40 cellular contexts compared by ENCODE assay signal in the genomic region with DNA sequence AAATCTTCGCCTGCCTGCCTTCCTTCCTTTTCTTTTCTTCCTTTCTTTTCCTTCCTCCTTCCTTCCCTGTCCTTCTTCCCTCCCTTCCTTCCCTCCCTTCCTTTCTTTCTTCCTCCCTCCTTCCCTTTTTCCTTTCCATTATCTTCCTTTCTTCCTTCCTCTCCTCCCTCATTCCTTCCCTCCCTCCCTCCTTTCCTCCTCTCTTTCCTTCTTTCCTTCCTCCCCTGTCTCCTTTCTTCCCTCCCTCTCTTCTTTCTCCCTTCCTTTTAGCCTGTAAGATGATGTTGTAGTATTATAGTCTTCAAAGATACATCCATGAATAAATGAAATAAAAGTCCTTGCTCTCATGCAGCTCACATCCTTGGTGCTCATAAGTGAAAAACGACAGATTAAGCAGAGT.
"Had no signal": no experiment of that assay in that cellular context is flagged by ENCODE, and none has a peak within 500 bp of the region (broad histone marks: within the 10 kb centered on the region; RNA-seq: fewer than 3 reads in every experiment).

No MANE protein-coding gene starts in this region.

- DNase-seq: activated effector memory CD4-positive, alpha-beta T cell treated with anti-CD3 and anti-CD28 coated beads, Interleukin-2, amount 50 U/mL, for 16 hours; activated effector memory CD4-positive, alpha-beta T cell treated with Interleukin-2 at 50 U/mL for 16 hours; activated gamma-delta T cell; activated gamma-delta T cell treated with Interleukin-2 at 50 U/mL for 16 hours; activated naive CD4-positive, alpha-beta T cell; activated naive CD4-positive, alpha-beta T cell treated with anti-CD3 and anti-CD28 coated beads for 36 hours; activated naive CD4-positive, alpha-beta T cell treated with anti-CD3 and anti-CD28 coated beads, Interleukin-2, amount 10 ng/mL, durations not matched to agents 7 days and 5 days; activated naive CD4-positive, alpha-beta T cell treated with anti-CD3 and anti-CD28 coated beads, Interleukin-2, amount 50 U/mL, for 16 hours; activated naive CD4-positive, alpha-beta T cell treated with Interleukin-2 at 50 U/mL for 16 hours; activated naive CD8-positive, alpha-beta T cell treated with anti-CD3 and anti-CD28 coated beads for 36 hours; activated naive CD8-positive, alpha-beta T cell treated with anti-CD3 and anti-CD28 coated beads, Interleukin-2, amount 10 ng/mL, durations not matched to agents 7 days and 5 days; activated naive CD8-positive, alpha-beta T cell treated with anti-CD3 and anti-CD28 coated beads, Interleukin-2, amount 50 U/mL, for 24 hours; activated T-cell treated with anti-CD3 and anti-CD28 coated beads, Interleukin-2, amount 50 U/mL, for 1 hour; activated T-cell treated with anti-CD3 and anti-CD28 coated beads, Interleukin-2, amount 50 U/mL, for 24 hours; activated T-cell treated with anti-CD3 and anti-CD28 coated beads, Interleukin-2, amount 50 U/mL, for 4 hours; activated T-cell treated with anti-CD3 and anti-CD28 coated beads, Interleukin-2, amount 50 U/mL, for 48 hours; activated T-cell treated with anti-CD3 and anti-CD28 coated beads, Interleukin-2, amount 50 U/mL, for 72 hours; adrenal gland; amniotic stem cell; amygdala; anterior cingulate cortex; aorta; body of pancreas; brain microvascular endothelial cell; caudate nucleus; central memory CD4-positive, alpha-beta T cell; cerebellar nuclear complex had no signal

- H3K4me3 Mint-ChIP-seq: activated naive CD4-positive, alpha-beta T cell treated with anti-CD3 and anti-CD28 coated beads for 36 hours; activated naive CD4-positive, alpha-beta T cell treated with anti-CD3 and anti-CD28 coated beads, Interleukin-2, amount 10 ng/mL, durations not matched to agents 7 days and 5 days; activated naive CD4-positive, alpha-beta T cell treated with anti-CD3 and anti-CD28 coated beads, Interleukin-2, amount 50 U/mL, for 24 hours; activated naive CD8-positive, alpha-beta T cell; activated naive CD8-positive, alpha-beta T cell treated with anti-CD3 and anti-CD28 coated beads for 36 hours; activated naive CD8-positive, alpha-beta T cell treated with anti-CD3 and anti-CD28 coated beads, Interleukin-2, amount 10 ng/mL, durations not matched to agents 7 days and 5 days; activated naive CD8-positive, alpha-beta T cell treated with anti-CD3 and anti-CD28 coated beads, Interleukin-2, amount 50 U/mL, for 24 hours; activated T-cell treated with anti-CD3 and anti-CD28 coated beads, Interleukin-2, amount 50 U/mL, for 24 hours; activated T-cell treated with anti-CD3 and anti-CD28 coated beads, Interleukin-2, amount 50 U/mL, for 4 hours; activated T-cell treated with anti-CD3 and anti-CD28 coated beads, Interleukin-2, amount 50 U/mL, for 72 hours; activated T-helper 1 cell treated with anti-CD3 and anti-CD28 coated beads, Interleukin-12 subunit alpha, Interleukin-12 subunit beta, Interleukin-2, Interleukin-4 antibody, amounts not matched to agents 30 ng/mL and 10 ng/mL and 1 ng/mL, durations not matched to agents 14 hours and 24 hours and 36 hours; activated T-helper 17 cell treated with anti-CD3 and anti-CD28 coated beads, Interleukin-2, amount 50 U/mL, for 72 hours; brain; central memory CD8-positive, alpha-beta T cell had no signal

- H3K27me3 Mint-ChIP-seq: activated naive CD4-positive, alpha-beta T cell treated with anti-CD3 and anti-CD28 coated beads, Interleukin-2, amount 10 ng/mL, durations not matched to agents 7 days and 5 days; activated naive CD4-positive, alpha-beta T cell treated with anti-CD3 and anti-CD28 coated beads, Interleukin-2, amount 50 U/mL, for 24 hours; activated naive CD8-positive, alpha-beta T cell; activated naive CD8-positive, alpha-beta T cell treated with anti-CD3 and anti-CD28 coated beads for 36 hours; activated naive CD8-positive, alpha-beta T cell treated with anti-CD3 and anti-CD28 coated beads, Interleukin-2, amount 10 ng/mL, durations not matched to agents 7 days and 5 days; activated naive CD8-positive, alpha-beta T cell treated with anti-CD3 and anti-CD28 coated beads, Interleukin-2, amount 50 U/mL, for 24 hours; activated T-cell treated with anti-CD3 and anti-CD28 coated beads, Interleukin-2, amount 50 U/mL, for 24 hours; activated T-helper 17 cell treated with anti-CD3 and anti-CD28 coated beads, Interleukin-2, amount 50 U/mL, for 72 hours; central memory CD8-positive, alpha-beta T cell had no signal

- H3K27me3 ChIP-seq: adrenal gland, ascending aorta, body of pancreas, brain microvascular endothelial cell, breast epithelium, cardiac muscle cell had no signal

- ATAC-seq: activated naive CD4-positive, alpha-beta T cell treated with anti-CD3 and anti-CD28 coated beads, Interleukin-2, amount 50 U/mL, for 72 hours; activated naive CD8-positive, alpha-beta T cell treated with anti-CD3 and anti-CD28 coated beads, Interleukin-2, amount 50 U/mL, for 24 hours; activated T-cell treated with anti-CD3 and anti-CD28 coated beads, Interleukin-2, amount 50 U/mL, for 4 hours; activated T-cell treated with anti-CD3 and anti-CD28 coated beads, Interleukin-2, amount 50 U/mL, for 72 hours; activated T-helper 17 cell treated with anti-CD3 and anti-CD28 coated beads, Interleukin-2, amount 50 U/mL, for 72 hours; body of pancreas had no signal

- H3K9me3 ChIP-seq: adrenal gland, ascending aorta, body of pancreas, breast epithelium had no signal

- FAIRE-seq: astrocyte, bronchial epithelial cell had no signal

- H3K27ac Mint-ChIP-seq: activated naive CD4-positive, alpha-beta T cell treated with anti-CD3 and anti-CD28 coated beads for 36 hours; activated naive CD4-positive, alpha-beta T cell treated with anti-CD3 and anti-CD28 coated beads, Interleukin-2, amount 10 ng/mL, durations not matched to agents 7 days and 5 days; activated naive CD4-positive, alpha-beta T cell treated with anti-CD3 and anti-CD28 coated beads, Interleukin-2, amount 50 U/mL, for 24 hours; activated naive CD4-positive, alpha-beta T cell treated with anti-CD3 and anti-CD28 coated beads, Interleukin-2, amount 50 U/mL, for 72 hours; activated naive CD8-positive, alpha-beta T cell; activated naive CD8-positive, alpha-beta T cell treated with anti-CD3 and anti-CD28 coated beads for 36 hours; activated naive CD8-positive, alpha-beta T cell treated with anti-CD3 and anti-CD28 coated beads, Interleukin-2, amount 10 ng/mL, durations not matched to agents 7 days and 5 days; activated naive CD8-positive, alpha-beta T cell treated with anti-CD3 and anti-CD28 coated beads, Interleukin-2, amount 50 U/mL, for 24 hours; activated T-cell treated with anti-CD3 and anti-CD28 coated beads, Interleukin-2, amount 50 U/mL, for 24 hours; activated T-cell treated with anti-CD3 and anti-CD28 coated beads, Interleukin-2, amount 50 U/mL, for 72 hours; activated T-helper 1 cell treated with anti-CD3 and anti-CD28 coated beads, Interleukin-12 subunit alpha, Interleukin-12 subunit beta, Interleukin-2, Interleukin-4 antibody, amounts not matched to agents 30 ng/mL and 10 ng/mL and 1 ng/mL, durations not matched to agents 14 hours and 24 hours and 36 hours; activated T-helper 17 cell treated with anti-CD3 and anti-CD28 coated beads, Interleukin-2, amount 50 U/mL, for 72 hours; activated T-helper 2 cell treated with anti-CD3 and anti-CD28 coated beads, Interferon-gamma antibody, Interleukin-2, Interleukin-4, amounts not matched to agents 10 μg/mL and 5 μg/mL and 100 μg/mL, durations not matched to agents 14 hours and 24 hours and 36 hours; brain had no signal

- H3K36me3 Mint-ChIP-seq: activated naive CD4-positive, alpha-beta T cell treated with anti-CD3 and anti-CD28 coated beads, Interleukin-2, amount 10 ng/mL, durations not matched to agents 7 days and 5 days; activated naive CD4-positive, alpha-beta T cell treated with anti-CD3 and anti-CD28 coated beads, Interleukin-2, amount 50 U/mL, for 24 hours; activated naive CD8-positive, alpha-beta T cell; activated naive CD8-positive, alpha-beta T cell treated with anti-CD3 and anti-CD28 coated beads for 36 hours; activated naive CD8-positive, alpha-beta T cell treated with anti-CD3 and anti-CD28 coated beads, Interleukin-2, amount 10 ng/mL, durations not matched to agents 7 days and 5 days; brain had no signal

- H3K4me1 ChIP-seq: adrenal gland, ascending aorta, body of pancreas, breast epithelium had no signal

- H3K4me1 Mint-ChIP-seq: activated naive CD4-positive, alpha-beta T cell treated with anti-CD3 and anti-CD28 coated beads, Interleukin-2, amount 10 ng/mL, durations not matched to agents 7 days and 5 days; activated naive CD4-positive, alpha-beta T cell treated with anti-CD3 and anti-CD28 coated beads, Interleukin-2, amount 50 U/mL, for 24 hours; activated naive CD8-positive, alpha-beta T cell treated with anti-CD3 and anti-CD28 coated beads for 36 hours; activated naive CD8-positive, alpha-beta T cell treated with anti-CD3 and anti-CD28 coated beads, Interleukin-2, amount 10 ng/mL, durations not matched to agents 7 days and 5 days; activated naive CD8-positive, alpha-beta T cell treated with anti-CD3 and anti-CD28 coated beads, Interleukin-2, amount 50 U/mL, for 24 hours; activated T-helper 17 cell treated with anti-CD3 and anti-CD28 coated beads, Interleukin-2, amount 50 U/mL, for 72 hours; brain; central memory CD8-positive, alpha-beta T cell had no signal

- H3K4me3 ChIP-seq: adrenal gland, ascending aorta, body of pancreas, breast epithelium, cardiac muscle cell had no signal

- H3K36me3 ChIP-seq: adrenal gland, ascending aorta, brain microvascular endothelial cell, breast epithelium, cardiac muscle cell had no signal

- H3K27ac ChIP-seq: adrenal gland, ascending aorta, body of pancreas, brain microvascular endothelial cell, breast epithelium, cardiac muscle cell had no signal
